In genomic region chr2:239383796-239384156, GRCh38 we compare ENCODE assay signal across 18 cellular contexts.
"Had no signal": no experiment of that assay in that cellular context is flagged by ENCODE, and none has a peak within 500 bp of the region (broad histone marks: within the 10 kb centered on the region; RNA-seq: fewer than 3 reads in every experiment).

No MANE protein-coding gene starts in this region.

- H3K4me3 Mint-ChIP-seq: activated CD4-positive, alpha-beta T cell treated with anti-CD3 and anti-CD28 coated beads, Interleukin-2, amount 10 ng/mL, durations not matched to agents 7 days and 5 days; activated naive CD4-positive, alpha-beta T cell treated with anti-CD3 and anti-CD28 coated beads, Interleukin-2, amount 50 U/mL, for 24 hours; stimulated activated naive CD8-positive, alpha-beta T cell treated with anti-CD3 and anti-CD28 coated beads, Interleukin-15, amount 100 ng/mL, for 72 hours had no signal

- H3K4me2 ChIP-seq: smooth muscle cell had no signal

- H3K9me3 ChIP-seq: body of pancreas, esophagus muscularis mucosa, prostate gland, SJSA1, upper lobe of left lung had no signal

- H3K36me3 ChIP-seq: prostate gland, SJSA1 had no signal

- DNase-seq: activated CD4-positive, alpha-beta T cell treated with anti-CD3 and anti-CD28 coated beads, Interleukin-2, amount 10 ng/mL, durations not matched to agents 7 days and 5 days; activated CD8-positive, alpha-beta memory T cell treated with anti-CD3 and anti-CD28 coated beads for 24 hours; activated T-cell treated with anti-CD3 and anti-CD28 coated beads for 4 hours; amniotic stem cell; caudate nucleus; midbrain; nucleus accumbens; stimulated activated naive CD8-positive, alpha-beta T cell treated with anti-CD3 and anti-CD28 coated beads, Interleukin-15, amount 100 ng/mL, for 72 hours; upper lobe of left lung had no signal

- ATAC-seq: body of pancreas; right cardiac atrium; stimulated activated naive CD8-positive, alpha-beta T cell treated with anti-CD3 and anti-CD28 coated beads, Interleukin-15, amount 100 ng/mL, for 72 hours had no signal

- H3K4me1 ChIP-seq: body of pancreas, prostate gland, SJSA1 had no signal

- H3K9me3 Mint-ChIP-seq: activated CD4-positive, alpha-beta T cell treated with anti-CD3 and anti-CD28 coated beads, Interleukin-2, amount 10 ng/mL, durations not matched to agents 7 days and 5 days; activated naive CD4-positive, alpha-beta T cell treated with anti-CD3 and anti-CD28 coated beads, Interleukin-2, amount 50 U/mL, for 24 hours; stimulated activated naive CD8-positive, alpha-beta T cell treated with anti-CD3 and anti-CD28 coated beads, Interleukin-15, amount 100 ng/mL, for 72 hours had no signal

- H3K4me3 ChIP-seq: body of pancreas, coronary artery, esophagus muscularis mucosa, lung, prostate gland, SJSA1, smooth muscle cell, upper lobe of left lung had no signal

- H3K27ac Mint-ChIP-seq: activated naive CD4-positive, alpha-beta T cell treated with anti-CD3 and anti-CD28 coated beads, Interleukin-2, amount 50 U/mL, for 24 hours had no signal

- H3K27ac ChIP-seq: body of pancreas, coronary artery, esophagus muscularis mucosa, prostate gland, SJSA1, upper lobe of left lung had no signal

- H3K27me3 Mint-ChIP-seq: activated CD4-positive, alpha-beta T cell treated with anti-CD3 and anti-CD28 coated beads, Interleukin-2, amount 10 ng/mL, durations not matched to agents 7 days and 5 days; activated naive CD4-positive, alpha-beta T cell treated with anti-CD3 and anti-CD28 coated beads, Interleukin-2, amount 50 U/mL, for 24 hours; stimulated activated naive CD8-positive, alpha-beta T cell treated with anti-CD3 and anti-CD28 coated beads, Interleukin-15, amount 100 ng/mL, for 72 hours had no signal

- H3K27me3 ChIP-seq: body of pancreas, esophagus muscularis mucosa, SJSA1, upper lobe of left lung had no signal
